In the genomic region with DNA sequence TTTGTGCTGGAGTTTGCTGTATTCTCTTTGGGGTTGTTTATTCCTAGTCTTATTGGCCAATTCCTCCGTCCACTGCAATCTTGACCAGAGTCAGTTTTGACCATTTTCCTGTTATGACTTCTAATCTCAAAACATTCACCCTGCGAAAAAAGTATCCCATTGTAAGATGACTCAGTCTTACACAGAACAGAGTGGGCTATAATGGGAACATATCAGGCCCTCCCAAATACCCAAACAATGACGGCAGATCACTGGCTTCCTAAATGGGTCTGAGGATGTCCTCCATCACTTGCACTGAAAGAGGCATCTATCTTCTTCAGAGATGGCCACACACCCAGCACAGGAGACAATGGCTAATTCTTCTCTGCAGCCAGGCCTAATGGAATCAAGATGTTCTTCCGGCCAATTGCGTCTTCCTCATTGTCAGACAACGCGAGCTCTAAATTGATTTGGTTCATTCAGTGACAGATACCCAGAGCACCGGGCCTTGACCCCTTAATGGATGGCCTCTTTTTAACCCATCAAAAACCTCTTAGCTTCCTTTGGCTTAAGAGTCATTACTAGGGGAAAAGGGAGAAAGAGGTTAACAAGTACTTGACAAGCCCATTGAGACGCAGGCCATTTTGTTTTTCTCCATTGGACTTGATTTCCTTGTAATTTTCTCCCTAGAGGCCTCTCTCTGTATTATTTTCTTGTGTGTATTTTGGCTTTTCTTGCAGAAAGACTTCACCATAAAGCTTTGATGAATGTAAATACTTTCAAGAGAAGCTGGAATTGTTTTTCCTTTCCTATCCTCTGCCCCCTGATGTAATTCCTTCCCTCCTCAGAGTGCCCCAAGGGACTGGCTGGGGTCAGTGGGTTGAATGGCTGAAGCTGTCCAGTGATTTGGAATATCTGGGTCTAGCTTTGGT, we compare ENCODE assay signal across 14 cellular contexts.
DNase-seq lines count a peak whose midpoint lies in the region; ATAC-seq and TF ChIP-seq lines count a peak whose summit lies in the region.
"Had no signal": no experiment of that assay in that cellular context is flagged by ENCODE, and none has a peak within 500 bp of the region (broad histone marks: within the 10 kb centered on the region; RNA-seq: fewer than 3 reads in every experiment).

No MANE protein-coding gene starts in this region.

- intact Hi-C loops in left ventricle myocardium inferior (cut with micrococcal nuclease), result loop anchor here (5.0 to 10.0 kb wide), 2 partner anchors 44 to 58 kb away; no protein-coding TSS in a partner anchor

- DNase-seq in GM03348 (ENCODE audit: low spot score), result peak; percentile 67
- peak; percentile 50 for DNase-seq in left ventricle myocardium inferior
- no peak for DNase-seq in smooth muscle cell (lab: John Stamatoyannopoulos, UW; ENCODE audit: unreplicated experiment)
- no peak for DNase-seq in NCI-H446 treated with DMSO at 0.1 percent for 48 hours (lab: John Stamatoyannopoulos, UW)
- DNase-seq in NCI-H128 (lab: John Stamatoyannopoulos, UW; ENCODE audit: unreplicated experiment), result no peak
- DNase-seq: adrenal gland, DMS 273 treated with DMSO at 0.1 percent for 48 hours, NCI-H187, occipital lobe, T1000 had no signal

- H3K27me3 ChIP-seq in left ventricle myocardium inferior (ENCODE audit: low read depth), result no peaks in the 10 kb centered on the region
- H3K27me3 ChIP-seq in smooth muscle cell (ENCODE audit: low read depth), result no peaks in the 10 kb centered on the region
- H3K27me3 ChIP-seq: adrenal gland had no signal

- TF ChIP-seq CTCF in VCaP (conservative IDR thresholded peaks at IDR 0.05), result no peak
- TF ChIP-seq CTCF in left ventricle myocardium inferior (IDR thresholded peaks at IDR 0.05; ENCODE audit: borderline replicate concordance), result no peak
- no peak for TF ChIP-seq CTCF in smooth muscle cell (IDR thresholded peaks at IDR 0.05; ENCODE audit: borderline replicate concordance, insufficient read depth, poor library complexity, severe bottlenecking)

- H3K27ac ChIP-seq in VCaP (peak overlapping the region; percentile 99), left ventricle myocardium inferior (replicated peaks) (peak overlapping the region; percentile 86), smooth muscle cell (ENCODE audit: low read depth) (no peak overlapping the region)

- no peaks in the 10 kb centered on the region for H3K9me3 ChIP-seq in left ventricle myocardium inferior (replicated peaks)
- no peaks in the 10 kb centered on the region for H3K9me3 ChIP-seq in smooth muscle cell (replicated peaks; ENCODE audit: low read depth)
- H3K9me3 ChIP-seq: adrenal gland, thoracic aorta had no signal

- ATAC-seq in HG02852 (IDR thresholded peaks at IDR 0.05; ENCODE audit: unreplicated experiment), result no peak
- ATAC-seq in HG02973 (IDR thresholded peaks at IDR 0.05; ENCODE audit: unreplicated experiment), result no peak

- H3K79me2 ChIP-seq in smooth muscle cell (ENCODE audit: low read depth), result no peaks in the 10 kb centered on the region

- no peaks in the 10 kb centered on the region for H3F3A ChIP-seq in smooth muscle cell (ENCODE audit: low read depth)

- H4K20me1 ChIP-seq in smooth muscle cell (ENCODE audit: low read depth), result no peaks in the 10 kb centered on the region

- H3K4me3 ChIP-seq in left ventricle myocardium inferior, result no peak overlapping the region
- no peak overlapping the region for H3K4me3 ChIP-seq in smooth muscle cell
- H3K4me3 ChIP-seq: adrenal gland, thoracic aorta had no signal

- H3K36me3 ChIP-seq in left ventricle myocardium inferior (peaks cover 5% of the 10 kb centered on the region), smooth muscle cell (ENCODE audit: low read depth) (no peaks in the 10 kb centered on the region)
- H3K36me3 ChIP-seq: adrenal gland, thoracic aorta had no signal

- WGBS in smooth muscle cell (ENCODE audit: low lambda C conversion rate), result 58% methylated on average over 9 of the region's 9 CpGs

- H3K4me2 ChIP-seq in smooth muscle cell, result no peak overlapping the region

- H3K4me1 ChIP-seq in left ventricle myocardium inferior (peaks cover 71% of the 10 kb centered on the region), smooth muscle cell (ENCODE audit: low read depth) (peaks cover 4% of the 10 kb centered on the region)

- peak overlapping the region; percentile 9 for H2AFZ ChIP-seq in smooth muscle cell (ENCODE audit: low read depth)

- no peak overlapping the region for H3K9ac ChIP-seq in smooth muscle cell (ENCODE audit: low read depth)

Comparison
In these comparisons a context has a peak if more than half of its experiments do, and no peak if none do; other contexts are left out.
1. DNase-seq: peak in GM03348 (single experiment) and left ventricle myocardium inferior (single experiment); none in smooth muscle cell (single experiment), NCI-H446 treated with DMSO at 0.1 percent for 48 hours (single experiment) and NCI-H128 (single experiment).